In genomic region chr2:166388488-166389070, GRCh38 we compare ENCODE assay signal across 25 cellular contexts. TPM values are rescaled to one million over a fixed set of nuclear protein-coding genes. Genes with fewer than 3 reads are reported as not detected.
A peak's percentile ranks its signal among the peaks of the same experiment; 100 is the strongest.
DNase-seq lines count a peak whose midpoint lies in the region; ATAC-seq, FAIRE-seq and TF ChIP-seq lines count a peak whose summit lies in the region.
"Had no signal": no experiment of that assay in that cellular context is flagged by ENCODE, and none has a peak within 500 bp of the region (broad histone marks: within the 10 kb centered on the region; RNA-seq: fewer than 3 reads in every experiment).

No MANE protein-coding gene starts in this region.

- H3K4me1 ChIP-seq in BLaER1, result peaks cover 6% of the 10 kb centered on the region; the same call in 1 of the 2 replicates
- peaks cover 0 to 3% (median 0%) of the 10 kb centered on the region in 3 donors for H3K4me1 ChIP-seq in pancreas
- no peaks in the 10 kb centered on the region for H3K4me1 ChIP-seq in psoas muscle
- H3K4me1 ChIP-seq: adrenal gland, thyroid gland had no signal

- no peaks in the 10 kb centered on the region for H3K27me3 ChIP-seq in BLaER1
- H3K27me3 ChIP-seq in pancreas, result no peaks in the 10 kb centered on the region
- H3K27me3 ChIP-seq in psoas muscle (ENCODE audit: insufficient read depth in 3 of 3, low read length in 2 of 3), result no peaks in the 10 kb centered on the region
- H3K27me3 ChIP-seq: adrenal gland, sigmoid colon, thyroid gland had no signal

- no peaks in the 10 kb centered on the region for H4K20me1 ChIP-seq in BLaER1

- DNase-seq in HT1080 (ENCODE audit: low read depth) (peak; percentile 14), dermis microvascular lymphatic vessel endothelial cell (ENCODE audit: low read depth in 2 of 2) (peak; percentile 36 to 96), lung microvascular endothelial cell (ENCODE audit: low read depth in 2 of 2) (peak; percentile 72 to 97), pancreas (no peak), psoas muscle (no peak), epidermal melanocyte (ENCODE audit: insufficient read length, low spot score) (no peak), LoVo (ENCODE audit: low spot score) (no peak)
- DNase-seq: activated CD4-positive, alpha-beta T cell treated with anti-CD3 and anti-CD28 coated beads, Interleukin-2, amount 10 ng/mL, durations not matched to agents 24 days and 14 days; activated naive CD4-positive, alpha-beta T cell treated with Interleukin-2 at 50 U/mL for 16 hours; activated T-cell treated with anti-CD3 and anti-CD28 coated beads, Interleukin-2, amount 50 U/mL, for 72 hours; adrenal gland; CD4-positive, alpha-beta memory T cell; DMS 273 treated with DMSO at 0.1 percent for 48 hours; glutamatergic neuron; KG1; mesendoderm; naive thymus-derived CD4-positive, alpha-beta T cell; NCI-H2171; NCI-H774; RPMI8226; sigmoid colon; stimulated activated naive CD8-positive, alpha-beta T cell treated with anti-CD3 and anti-CD28 coated beads, Interleukin-15, amount 100 ng/mL, for 72 hours; thyroid gland had no signal

- H3K9ac ChIP-seq in BLaER1, result no peak overlapping the region

- ATAC-seq in pancreas (no peak), psoas muscle (no peak)
- ATAC-seq: activated T-cell treated with anti-CD3 and anti-CD28 coated beads, Interleukin-2, amount 50 U/mL, for 72 hours; naive thymus-derived CD4-positive, alpha-beta T cell; stimulated activated naive CD8-positive, alpha-beta T cell treated with anti-CD3 and anti-CD28 coated beads, Interleukin-15, amount 100 ng/mL, for 72 hours had no signal

- intact Hi-C loops in pancreas (cut with DNase I) (no loop called here), psoas muscle (cut with DNase I) (no loop called here)

- H3K9me3 ChIP-seq in BLaER1, result no peaks in the 10 kb centered on the region
- H3K9me3 ChIP-seq in pancreas, result no peaks in the 10 kb centered on the region
- no peaks in the 10 kb centered on the region for H3K9me3 ChIP-seq in psoas muscle
- H3K9me3 ChIP-seq: adrenal gland, sigmoid colon, thyroid gland had no signal

- 57 to 69% methylated on average over 3 of the region's 3 CpGs for WGBS in pancreas, 2 donors
- 4 to 9% (median 9%) methylated on average over 3 of the region's 3 CpGs for WGBS in psoas muscle, 3 donors

- no peak for FAIRE-seq in pancreas (lab: Jason Lieb, UNC)

- peak overlapping the region; percentile 18; the same call in 1 of the 2 replicates for H3K4me2 ChIP-seq in BLaER1

- H3K27ac ChIP-seq in BLaER1, result no peak overlapping the region
- H3K27ac ChIP-seq in pancreas, result no peak overlapping the region
- H3K27ac ChIP-seq in psoas muscle, result no peak overlapping the region
- H3K27ac ChIP-seq: adrenal gland, sigmoid colon, thyroid gland, VCaP had no signal

- H3K4me3 ChIP-seq in BLaER1 (no peak overlapping the region), pancreas (no peak overlapping the region), psoas muscle (no peak overlapping the region)
- H3K4me3 ChIP-seq: adrenal gland, sigmoid colon, thyroid gland had no signal

- TF ChIP-seq CTCF in pancreas (IDR thresholded peaks at IDR 0.05) (no peak), psoas muscle (IDR thresholded peaks at IDR 0.05) (no peak)

- H3K36me3 ChIP-seq in BLaER1 (no peaks in the 10 kb centered on the region), pancreas (no peaks in the 10 kb centered on the region), psoas muscle (ENCODE audit: insufficient read depth in 1 of 2, low read depth in 1 of 2) (no peaks in the 10 kb centered on the region)
- H3K36me3 ChIP-seq: adrenal gland, sigmoid colon, thyroid gland had no signal

RNA-seq across cellular contexts. Expression of gene SCN9A, which starts 12.8 kb away (rescaled TPM):
- 1.1 and 1.8 TPM in 2 replicates for total RNA-seq in HT1080 (2014; rRNA removed; shearing (Covaris generic))
- 0.76 and 0.96 TPM in 2 replicates for polyA plus RNA-seq in HT1080 (2015; cell fraction: cytosol; rRNA removed)
- polyA plus RNA-seq in HT1080 (2015; cell fraction: nucleus; rRNA removed), result 1.6 and 1.8 TPM in 2 replicates
- 0.25 and 0.51 TPM in 2 replicates for total RNA-seq in dermis microvascular lymphatic vessel endothelial cell
- under 0.01 and 0.22 TPM in 2 replicates for total RNA-seq in lung microvascular endothelial cell
- 10 to 100 TPM in 1 of 6 donors, 1 to 10 TPM in 5; 2.8 to 20.5 (median 3.6) TPM for total RNA-seq in pancreas
- polyA plus RNA-seq in pancreas, result 1 to 10 TPM; 1.6 to 3.3 TPM
- total RNA-seq in psoas muscle, result 1 to 10 TPM in 1 of 4 donors, under 1 TPM in 3; 0.34 to 1.1 (median 0.41) TPM
- polyA plus RNA-seq in psoas muscle, result under 1 TPM; 0.06 to 0.10 (median 0.08) TPM
- total RNA-seq: activated CD4-positive, alpha-beta T cell treated with anti-CD3 and anti-CD28 coated beads, Interleukin-2, amount 10 ng/mL, durations not matched to agents 24 days and 14 days; CD4-positive, alpha-beta memory T cell had no signal
- polyA plus RNA-seq: CD4-positive, alpha-beta memory T cell had no signal

Comparison
In these comparisons a context has a peak if more than half of its experiments do, and no peak if none do; other contexts are left out.
1. DNase-seq: peak in HT1080 (single experiment), dermis microvascular lymphatic vessel endothelial cell (2 of 2) and lung microvascular endothelial cell (2 of 2); none in pancreas (0 of 6), psoas muscle (0 of 2), epidermal melanocyte (single experiment) and LoVo (single experiment).